ENCODE assay signal across 21 cellular contexts in the genomic region with DNA sequence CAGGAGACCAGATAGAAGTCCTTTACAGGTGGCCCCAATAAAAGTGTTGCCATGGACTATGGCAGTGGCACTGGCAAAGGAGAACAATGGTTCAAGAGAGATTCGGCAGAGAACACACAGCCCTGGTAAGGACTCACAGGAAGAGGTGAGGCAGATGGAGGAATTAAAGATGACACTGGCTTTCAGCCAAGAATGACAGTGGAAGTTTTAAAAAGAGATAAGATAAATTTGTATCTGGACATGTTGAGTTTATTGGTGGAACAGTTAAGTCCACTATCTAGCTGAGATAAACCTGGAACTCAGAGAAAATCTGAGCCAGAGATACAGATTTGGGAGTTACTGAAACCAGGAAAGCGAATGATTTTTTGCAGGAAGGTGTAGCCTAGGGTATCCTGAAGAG. TPM values are rescaled to one million over a fixed set of nuclear protein-coding genes. Genes with fewer than 3 reads are reported as not detected.
DNase-seq lines count a peak whose midpoint lies in the region; ATAC-seq and TF ChIP-seq lines count a peak whose summit lies in the region.
"Had no signal": no experiment of that assay in that cellular context is flagged by ENCODE, and none has a peak within 500 bp of the region (broad histone marks: within the 10 kb centered on the region; RNA-seq: fewer than 3 reads in every experiment).

No MANE protein-coding gene starts in this region.

- H3K9me3 ChIP-seq in cardiac muscle cell (ENCODE audit: low read depth) (no peaks in the 10 kb centered on the region), right atrium auricular region (no peaks in the 10 kb centered on the region)
- no peaks in the 10 kb centered on the region for H3K9me3 ChIP-seq in naive thymus-derived CD4-positive, alpha-beta T cell (ENCODE audit: control insufficient read depth in 2 of 3, low read length in 3 of 3)
- H3K9me3 ChIP-seq in CD8-positive, alpha-beta memory T cell (ENCODE audit: low read length), result no peaks in the 10 kb centered on the region
- H3K9me3 ChIP-seq: transverse colon had no signal

- H3K27me3 Mint-ChIP-seq in IgD-negative memory B cell, result no peaks in the 10 kb centered on the region
- H3K27me3 Mint-ChIP-seq in activated T-helper 17 cell treated with anti-CD3 and anti-CD28 coated beads, Interleukin-2, amount 50 U/mL, for 72 hours, result no peaks in the 10 kb centered on the region
- H3K27me3 Mint-ChIP-seq in naive thymus-derived CD4-positive, alpha-beta T cell, result no peaks in the 10 kb centered on the region
- no peaks in the 10 kb centered on the region for H3K27me3 Mint-ChIP-seq in CD8-positive, alpha-beta memory T cell
- H3K27me3 Mint-ChIP-seq: progenitor cell of endocrine pancreas had no signal

- H3K27ac Mint-ChIP-seq in IgD-negative memory B cell, result peak overlapping the region in 2 of 3 donors; percentile 36 to 38
- peak overlapping the region; percentile 15 for H3K27ac Mint-ChIP-seq in activated T-helper 17 cell treated with anti-CD3 and anti-CD28 coated beads, Interleukin-2, amount 50 U/mL, for 72 hours
- peak overlapping the region in 5 of 9 donors; percentile 8 to 58 (median 12) for H3K27ac Mint-ChIP-seq in naive thymus-derived CD4-positive, alpha-beta T cell
- peak overlapping the region in 4 of 8 donors; percentile 6 to 59 (median 18) for H3K27ac Mint-ChIP-seq in CD8-positive, alpha-beta memory T cell
- H3K27ac Mint-ChIP-seq: activated naive CD4-positive, alpha-beta T cell treated with anti-CD3 and anti-CD28 coated beads, Interleukin-2, amount 50 U/mL, for 72 hours; activated T-helper 1 cell treated with anti-CD3 and anti-CD28 coated beads, Interleukin-12 subunit alpha, Interleukin-12 subunit beta, Interleukin-2, Interleukin-4 antibody, amounts not matched to agents 30 ng/mL and 10 ng/mL and 1 ng/mL, durations not matched to agents 14 hours and 24 hours and 36 hours; progenitor cell of endocrine pancreas had no signal

- TF ChIP-seq CTCF in cardiac muscle cell (IDR thresholded peaks at IDR 0.05; ENCODE audit: low read depth, low read length) (no peak), right atrium auricular region (IDR thresholded peaks at IDR 0.05) (no peak), coronary artery (IDR thresholded peaks at IDR 0.05) (no peak)

- ATAC-seq in activated T-helper 17 cell treated with anti-CD3 and anti-CD28 coated beads, Interleukin-2, amount 50 U/mL, for 72 hours (replicated peaks), result no peak
- ATAC-seq in naive thymus-derived CD4-positive, alpha-beta T cell, result no peak
- ATAC-seq: activated naive CD4-positive, alpha-beta T cell treated with anti-CD3 and anti-CD28 coated beads, Interleukin-2, amount 50 U/mL, for 72 hours had no signal

- intact Hi-C loops in naive thymus-derived CD4-positive, alpha-beta T cell (cut with micrococcal nuclease), result no loop called here

- no peaks in the 10 kb centered on the region for H3K27me3 ChIP-seq in cardiac muscle cell
- H3K27me3 ChIP-seq in right atrium auricular region, result no peaks in the 10 kb centered on the region
- H3K27me3 ChIP-seq in naive thymus-derived CD4-positive, alpha-beta T cell (ENCODE audit: control insufficient read depth in 2 of 2, insufficient read depth in 2 of 2, low read length in 2 of 2), result no peaks in the 10 kb centered on the region
- H3K27me3 ChIP-seq in CD8-positive, alpha-beta memory T cell (ENCODE audit: insufficient read depth, low read length, poor library complexity, severe bottlenecking), result no peaks in the 10 kb centered on the region
- H3K27me3 ChIP-seq: transverse colon had no signal

- H3K27ac ChIP-seq in cardiac muscle cell, result peak overlapping the region; percentile 27
- H3K27ac ChIP-seq in right atrium auricular region, result peak overlapping the region in 1 of 2 donors; percentile 80
- H3K27ac ChIP-seq in naive thymus-derived CD4-positive, alpha-beta T cell (ENCODE audit: low read depth, low read length), result no peak overlapping the region
- H3K27ac ChIP-seq in CD8-positive, alpha-beta memory T cell (ENCODE audit: low read depth, low read length), result no peak overlapping the region
- no peak overlapping the region for H3K27ac ChIP-seq in coronary artery
- H3K27ac ChIP-seq: transverse colon had no signal

- H3K4me1 ChIP-seq in cardiac muscle cell (ENCODE audit: low read depth), result peaks cover 28% of the 10 kb centered on the region
- H3K4me1 ChIP-seq in right atrium auricular region, result peaks cover 0 to 13% of the 10 kb centered on the region in 2 donors
- H3K4me1 ChIP-seq in naive thymus-derived CD4-positive, alpha-beta T cell (ENCODE audit: control insufficient read depth in 2 of 2, insufficient read depth in 2 of 2, low read length in 2 of 2), result peaks cover 0 to 7% of the 10 kb centered on the region in 2 donors
- H3K4me1 ChIP-seq in CD8-positive, alpha-beta memory T cell (ENCODE audit: insufficient read depth, low read length), result no peaks in the 10 kb centered on the region

- POLR2A ChIA-PET in naive thymus-derived CD4-positive, alpha-beta T cell (lab: Charles Lee), result interaction anchor here (0.7 kb wide), 1 partner anchor 60 kb away, joined by 3 read pairs; no protein-coding TSS in a partner anchor
- POLR2A ChIA-PET in CD8-positive, alpha-beta memory T cell (lab: Charles Lee), result no interaction called here

- H3K4me3 ChIP-seq in cardiac muscle cell, result no peak overlapping the region
- H3K4me3 ChIP-seq in right atrium auricular region, result no peak overlapping the region
- no peak overlapping the region for H3K4me3 ChIP-seq in naive thymus-derived CD4-positive, alpha-beta T cell (ENCODE audit: low read length)
- H3K4me3 ChIP-seq in CD8-positive, alpha-beta memory T cell (ENCODE audit: low read length), result no peak overlapping the region
- H3K4me3 ChIP-seq in coronary artery, result no peak overlapping the region
- H3K4me3 ChIP-seq: transverse colon had no signal

- no peaks in the 10 kb centered on the region for H3K9me3 Mint-ChIP-seq in IgD-negative memory B cell
- no peaks in the 10 kb centered on the region for H3K9me3 Mint-ChIP-seq in activated T-helper 17 cell treated with anti-CD3 and anti-CD28 coated beads, Interleukin-2, amount 50 U/mL, for 72 hours
- no peaks in the 10 kb centered on the region for H3K9me3 Mint-ChIP-seq in naive thymus-derived CD4-positive, alpha-beta T cell
- no peaks in the 10 kb centered on the region for H3K9me3 Mint-ChIP-seq in CD8-positive, alpha-beta memory T cell
- H3K9me3 Mint-ChIP-seq: activated naive CD4-positive, alpha-beta T cell treated with anti-CD3 and anti-CD28 coated beads, Interleukin-2, amount 50 U/mL, for 72 hours; activated T-helper 1 cell treated with anti-CD3 and anti-CD28 coated beads, Interleukin-12 subunit alpha, Interleukin-12 subunit beta, Interleukin-2, Interleukin-4 antibody, amounts not matched to agents 30 ng/mL and 10 ng/mL and 1 ng/mL, durations not matched to agents 14 hours and 24 hours and 36 hours had no signal

- peaks cover 7% of the 10 kb centered on the region for H3K36me3 Mint-ChIP-seq in IgD-negative memory B cell
- H3K36me3 Mint-ChIP-seq in activated T-helper 17 cell treated with anti-CD3 and anti-CD28 coated beads, Interleukin-2, amount 50 U/mL, for 72 hours (ENCODE audit: low read depth), result peaks cover 76% of the 10 kb centered on the region
- H3K36me3 Mint-ChIP-seq in naive thymus-derived CD4-positive, alpha-beta T cell, result peaks cover 0 to 32% (median 14%) of the 10 kb centered on the region in 5 donors
- H3K36me3 Mint-ChIP-seq in CD8-positive, alpha-beta memory T cell, result peaks cover 0 to 56% (median 12%) of the 10 kb centered on the region in 3 donors

- peaks cover 0 to 3% (median 0%) of the 10 kb centered on the region in 3 donors for H3K4me1 Mint-ChIP-seq in IgD-negative memory B cell
- H3K4me1 Mint-ChIP-seq in activated T-helper 17 cell treated with anti-CD3 and anti-CD28 coated beads, Interleukin-2, amount 50 U/mL, for 72 hours, result peaks cover 30% of the 10 kb centered on the region
- peaks cover 19 to 51% (median 39%) of the 10 kb centered on the region in 7 donors for H3K4me1 Mint-ChIP-seq in naive thymus-derived CD4-positive, alpha-beta T cell
- peaks cover 18 to 45% (median 28%) of the 10 kb centered on the region in 3 donors for H3K4me1 Mint-ChIP-seq in CD8-positive, alpha-beta memory T cell

- DNase-seq in cardiac muscle cell (ENCODE audit: low read depth in 1 of 2, low spot score in 1 of 2) (no peak), right atrium auricular region (ENCODE audit: low spot score) (no peak), KG1 (lab: John Stamatoyannopoulos, UW) (no peak), coronary artery (ENCODE audit: low spot score) (no peak)
- DNase-seq in naive thymus-derived CD4-positive, alpha-beta T cell, result no peak
- no peak for DNase-seq in CD8-positive, alpha-beta memory T cell
- DNase-seq: activated CD4-positive, alpha-beta T cell treated with anti-CD3 and anti-CD28 coated beads for 4 hours; aorta; dermis blood vessel endothelial cell; DMS153; GDM1; head of caudate nucleus; NCI-H187; NCI-H2227 treated with DMSO at 0.1 percent for 48 hours; NCI-H774; transverse colon had no signal

- H3K4me3 Mint-ChIP-seq in IgD-negative memory B cell, result no peak overlapping the region
- no peak overlapping the region for H3K4me3 Mint-ChIP-seq in activated T-helper 17 cell treated with anti-CD3 and anti-CD28 coated beads, Interleukin-2, amount 50 U/mL, for 72 hours
- H3K4me3 Mint-ChIP-seq in naive thymus-derived CD4-positive, alpha-beta T cell, result peak overlapping the region in 1 of 10 donors; percentile 20
- no peak overlapping the region for H3K4me3 Mint-ChIP-seq in CD8-positive, alpha-beta memory T cell
- H3K4me3 Mint-ChIP-seq: activated T-helper 1 cell treated with anti-CD3 and anti-CD28 coated beads, Interleukin-12 subunit alpha, Interleukin-12 subunit beta, Interleukin-2, Interleukin-4 antibody, amounts not matched to agents 30 ng/mL and 10 ng/mL and 1 ng/mL, durations not matched to agents 14 hours and 24 hours and 36 hours had no signal

- no peaks in the 10 kb centered on the region for H3K36me3 ChIP-seq in cardiac muscle cell
- no peaks in the 10 kb centered on the region for H3K36me3 ChIP-seq in right atrium auricular region
- H3K36me3 ChIP-seq in naive thymus-derived CD4-positive, alpha-beta T cell (ENCODE audit: control insufficient read depth in 2 of 3, insufficient read depth in 3 of 3, low read length in 3 of 3), result no peaks in the 10 kb centered on the region
- H3K36me3 ChIP-seq in CD8-positive, alpha-beta memory T cell (ENCODE audit: insufficient read depth, low read length), result peaks cover 6% of the 10 kb centered on the region
- H3K36me3 ChIP-seq: transverse colon had no signal

- CTCF ChIA-PET in naive thymus-derived CD4-positive, alpha-beta T cell (lab: Charles Lee), result no interaction called here
- CTCF ChIA-PET in CD8-positive, alpha-beta memory T cell (lab: Charles Lee), result interaction anchor here (1.6 kb wide), 1 partner anchor 24 kb away, joined by 3 read pairs; no protein-coding TSS in a partner anchor

RNA-seq across cellular contexts. Expression of a gene that starts 20.1 kb away (rescaled TPM):
- 41.3 and 61.1 TPM in 2 replicates for total RNA-seq in cardiac muscle cell
- polyA plus RNA-seq in cardiac muscle cell, result 138 and 153 TPM in 2 replicates
- total RNA-seq in right atrium auricular region, result 100 to 1,000 TPM; 136 to 212 TPM
- polyA plus RNA-seq in IgD-negative memory B cell, result 89.9 TPM
- total RNA-seq in activated T-helper 17 cell treated with anti-CD3 and anti-CD28 coated beads, Interleukin-2, amount 50 U/mL, for 72 hours, result 100 to 1,000 TPM in 1 of 2 donors, 10 to 100 TPM in 1; 78.8 to 138 TPM
- total RNA-seq in naive thymus-derived CD4-positive, alpha-beta T cell, result 10 to 100 TPM; 28.3 to 78.4 (median 40.8) TPM
- 10 to 100 TPM; 75.7 to 77.1 TPM for polyA plus RNA-seq in naive thymus-derived CD4-positive, alpha-beta T cell
- total RNA-seq in CD8-positive, alpha-beta memory T cell, result 100 to 1,000 TPM; 125 to 126 TPM
- 135 TPM for polyA plus RNA-seq in CD8-positive, alpha-beta memory T cell

RNA-seq across cellular contexts. Expression of a gene that starts 20.5 kb away (rescaled TPM):
- total RNA-seq in cardiac muscle cell (9.1 and 16.3 TPM in 2 replicates), right atrium auricular region (10 to 100 TPM; 10.5 to 18.1 TPM)
- polyA plus RNA-seq in cardiac muscle cell (22.1 and 28.7 TPM in 2 replicates), IgD-negative memory B cell (7.8 TPM)
- total RNA-seq in activated T-helper 17 cell treated with anti-CD3 and anti-CD28 coated beads, Interleukin-2, amount 50 U/mL, for 72 hours, result 10 to 100 TPM; 34.1 to 51.0 TPM
- 10 to 100 TPM in 1 of 5 experiments, 1 to 10 TPM in 4; 1.4 to 41.8 (median 6.9) TPM for total RNA-seq in naive thymus-derived CD4-positive, alpha-beta T cell
- polyA plus RNA-seq in naive thymus-derived CD4-positive, alpha-beta T cell, result 1 to 10 TPM; 2.7 to 3.1 TPM
- 10 to 100 TPM; 52.2 to 53.7 TPM for total RNA-seq in CD8-positive, alpha-beta memory T cell
- 4.7 TPM for polyA plus RNA-seq in CD8-positive, alpha-beta memory T cell

RNA-seq across cellular contexts. Expression of a gene that starts 49.1 kb away (rescaled TPM):
- 25.9 and 31.0 TPM in 2 replicates for total RNA-seq in cardiac muscle cell
- polyA plus RNA-seq in cardiac muscle cell, result 36.5 and 43.3 TPM in 2 replicates
- total RNA-seq in right atrium auricular region, result 10 to 100 TPM; 20.5 to 25.6 TPM
- polyA plus RNA-seq in IgD-negative memory B cell, result 19.5 TPM
- 10 to 100 TPM; 14.3 to 20.6 TPM for total RNA-seq in activated T-helper 17 cell treated with anti-CD3 and anti-CD28 coated beads, Interleukin-2, amount 50 U/mL, for 72 hours
- total RNA-seq in naive thymus-derived CD4-positive, alpha-beta T cell, result 10 to 100 TPM; 29.1 to 46.9 (median 35.3) TPM
- 10 to 100 TPM; 24.9 to 36.0 TPM for polyA plus RNA-seq in naive thymus-derived CD4-positive, alpha-beta T cell
- total RNA-seq in CD8-positive, alpha-beta memory T cell, result 10 to 100 TPM; 30.5 to 31.3 TPM
- polyA plus RNA-seq in CD8-positive, alpha-beta memory T cell, result 39.2 TPM
